21 cellular contexts compared by ENCODE assay signal in the genomic region with DNA sequence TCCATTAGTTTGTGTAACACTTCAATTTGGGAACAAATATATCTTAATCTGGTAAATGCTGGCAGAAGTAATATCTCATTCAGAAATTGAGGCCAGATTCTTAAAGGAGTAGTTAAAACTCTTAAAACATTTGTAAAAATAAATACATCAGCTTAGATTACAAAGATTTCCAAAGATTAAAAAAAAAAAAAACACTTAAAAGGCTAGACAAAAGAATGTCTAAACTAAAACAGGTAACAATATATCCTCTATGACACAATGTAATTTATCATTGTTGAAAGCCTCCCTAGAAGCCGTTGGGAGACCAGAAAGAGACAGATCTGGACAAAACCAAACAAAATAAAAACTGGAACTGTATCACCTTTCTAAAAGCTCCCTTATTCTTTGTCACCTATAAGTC. TPM values are rescaled to one million over a fixed set of nuclear protein-coding genes. Genes with fewer than 3 reads are reported as not detected.
DNase-seq lines count a peak whose midpoint lies in the region; ATAC-seq, FAIRE-seq and TF ChIP-seq lines count a peak whose summit lies in the region.
"Had no signal": no experiment of that assay in that cellular context is flagged by ENCODE, and none has a peak within 500 bp of the region (broad histone marks: within the 10 kb centered on the region; RNA-seq: fewer than 3 reads in every experiment).

No MANE protein-coding gene starts in this region.

- H2BK5ac ChIP-seq in IMR-90 (ENCODE audit: low read depth, low read length, poor library complexity, severe bottlenecking): peak overlapping the region; percentile 7

- no peak for TF ChIP-seq POLR2A in IMR-90 (IDR thresholded peaks at IDR 0.05; ENCODE audit: low read depth, low read length)
- no peak for TF ChIP-seq POLR2A in GM12892 (IDR thresholded peaks at IDR 0.05; ENCODE audit: low read depth, low read length)

- in situ Hi-C loops in IMR-90 (cut with MboI; ENCODE audit: low sequenced_read_pairs): loop anchor here (25.0 kb wide), 1 partner anchor 287 kb away; the partner anchor contains the start of gene UBTF

- peaks cover 0 to 56% of the 10 kb centered on the region in 2 experiments; a peak in 3 of 4 replicates for H3K79me1 ChIP-seq in IMR-90 (ENCODE audit: low read depth in 1 of 2, low read length in 2 of 2)

- FAIRE-seq in GM12892 (lab: Jason Lieb, UNC): no peak

- no peak overlapping the region for H2BK20ac ChIP-seq in IMR-90 (ENCODE audit: low read depth, low read length)

- POLR2A ChIA-PET in CD8-positive, alpha-beta memory T cell (lab: Charles Lee): interaction anchor here (0.6 kb wide), 3 partner anchors 37 to 83 kb away, joined by 3 to 5 read pairs (median 3); no protein-coding TSS in a partner anchor
- POLR2A ChIA-PET in IMR-90 (lab: Charles Lee; ENCODE audit: unreplicated experiment): interaction anchor here (0.6 kb wide), 1 partner anchor 561 kb away, joined by 12 read pairs; no protein-coding TSS in a partner anchor

- H3K23ac ChIP-seq in IMR-90 (ENCODE audit: low read depth, low read length): no peak overlapping the region

- intact Hi-C loops in IMR-90 (cut with micrococcal nuclease): loop anchor here (5.0 to 10.0 kb wide), 2 partner anchors 52 to 285 kb away; partner anchors contain the start of gene UBTF
- intact Hi-C loops in CD14-positive monocyte (cut with micrococcal nuclease): loop anchor here in 1 of 2 donors (5.0 kb wide), 3 partner anchors 297 to 432 kb away; partner anchors contain the start of genes LSM12 and TMUB2

- CTCF ChIA-PET in CD8-positive, alpha-beta memory T cell (lab: Charles Lee): no interaction called here
- CTCF ChIA-PET in IMR-90 (lab: Yijun Ruan, JAX): interaction anchor here (1.1 kb wide), 1 partner anchor 9 kb away, joined by 3 read pairs; no protein-coding TSS in a partner anchor

- TF ChIP-seq RAD21 in IMR-90 (IDR thresholded peaks at IDR 0.05; ENCODE audit: low read length) (no peak), neural cell (conservative IDR thresholded peaks at IDR 0.05) (no peak)

- peaks cover 0 to 24% (median 2%) of the 10 kb centered on the region in 3 donors for H3K36me3 Mint-ChIP-seq in CD8-positive, alpha-beta memory T cell
- H3K36me3 Mint-ChIP-seq in brain (peaks cover 14% of the 10 kb centered on the region), CD14-positive monocyte (peaks cover 7 to 9% of the 10 kb centered on the region in 2 donors)

- H3K27me3 Mint-ChIP-seq in CD8-positive, alpha-beta memory T cell: peaks cover 0 to 2% of the 10 kb centered on the region in 2 donors
- peaks cover 5% of the 10 kb centered on the region for H3K27me3 Mint-ChIP-seq in brain
- H3K27me3 Mint-ChIP-seq in CD14-positive monocyte (ENCODE audit: low read depth in 3 of 3): no peaks in the 10 kb centered on the region
- H3K27me3 Mint-ChIP-seq: activated naive CD8-positive, alpha-beta T cell treated with anti-CD3 and anti-CD28 coated beads, Interleukin-2, amount 50 U/mL, for 24 hours; central memory CD8-positive, alpha-beta T cell had no signal

- H3K27ac Mint-ChIP-seq in CD8-positive, alpha-beta memory T cell: peak overlapping the region in 4 of 8 donors; percentile 18 to 81 (median 26)
- H3K27ac Mint-ChIP-seq in brain: peak overlapping the region in 2 of 5 experiments; percentile 18 to 71
- H3K27ac Mint-ChIP-seq in CD14-positive monocyte: no peak overlapping the region
- H3K27ac Mint-ChIP-seq: activated naive CD8-positive, alpha-beta T cell treated with anti-CD3 and anti-CD28 coated beads, Interleukin-2, amount 50 U/mL, for 24 hours had no signal

- no peak overlapping the region for H3K4ac ChIP-seq in IMR-90 (ENCODE audit: low read depth, low read length)

- TF ChIP-seq CTCF in IMR-90 (conservative IDR thresholded peaks at IDR 0.05; ENCODE audit: low read depth, low read length): no peak
- no peak for TF ChIP-seq CTCF in brain (conservative IDR thresholded peaks at IDR 0.05)
- no peak for TF ChIP-seq CTCF in neural cell (IDR thresholded peaks at IDR 0.05; ENCODE audit: poor library complexity, severe bottlenecking)
- no peak for TF ChIP-seq CTCF in CD14-positive monocyte (IDR thresholded peaks at IDR 0.05)

- dilution Hi-C loops in IMR-90 (cut with HindIII; ENCODE audit: low sequenced_read_pairs, unreplicated experiment): no loop called here

- H4K20me1 ChIP-seq in IMR-90 (ENCODE audit: insufficient read depth, low read length) (peaks cover 63% of the 10 kb centered on the region), neural cell (ENCODE audit: insufficient read depth) (peaks cover 9% of the 10 kb centered on the region)

- no peak overlapping the region for H4K5ac ChIP-seq in IMR-90 (ENCODE audit: low read depth, low read length)

- no peak overlapping the region for H4K8ac ChIP-seq in IMR-90 (ENCODE audit: low read depth in 2 of 2, low read length in 2 of 2)

- no peak overlapping the region for H2BK15ac ChIP-seq in IMR-90 (ENCODE audit: low read depth, low read length)

- no peak overlapping the region for H2AK9ac ChIP-seq in IMR-90 (replicated peaks; ENCODE audit: low read depth, low read length, poor library complexity)

- no peaks in the 10 kb centered on the region for H3K9me2 ChIP-seq in neural cell (ENCODE audit: insufficient read depth, low read length)

- H2AK5ac ChIP-seq in IMR-90 (ENCODE audit: low read depth, low read length): no peak overlapping the region

- peak overlapping the region in 5 of 7 donors; percentile 13 to 66 (median 35) for H3K4me3 Mint-ChIP-seq in CD8-positive, alpha-beta memory T cell
- peak overlapping the region; percentile 93 to 100 (median 97) for H3K4me3 Mint-ChIP-seq in brain
- no peak overlapping the region for H3K4me3 Mint-ChIP-seq in CD14-positive monocyte

- no peak overlapping the region for H3K56ac ChIP-seq in IMR-90 (ENCODE audit: extremely low read depth, insufficient read depth, low read length)

- H3K4me1 Mint-ChIP-seq in CD8-positive, alpha-beta memory T cell: peaks cover 67 to 82% (median 81%) of the 10 kb centered on the region in 3 donors
- H3K4me1 Mint-ChIP-seq in brain: peaks cover 61% of the 10 kb centered on the region
- peaks cover 42% of the 10 kb centered on the region for H3K4me1 Mint-ChIP-seq in CD14-positive monocyte

- H3K79me2 ChIP-seq in neural cell (replicated peaks; ENCODE audit: insufficient read depth, low read length): peaks cover 78% of the 10 kb centered on the region

- no peaks in the 10 kb centered on the region for H3K9me3 Mint-ChIP-seq in CD8-positive, alpha-beta memory T cell
- H3K9me3 Mint-ChIP-seq in brain (no peaks in the 10 kb centered on the region), CD14-positive monocyte (no peaks in the 10 kb centered on the region)
- H3K9me3 Mint-ChIP-seq: activated naive CD8-positive, alpha-beta T cell treated with anti-CD3 and anti-CD28 coated beads, Interleukin-2, amount 50 U/mL, for 24 hours; central memory CD8-positive, alpha-beta T cell had no signal

- no peaks in the 10 kb centered on the region for H3K27me3 ChIP-seq in CD8-positive, alpha-beta memory T cell (ENCODE audit: insufficient read depth, low read length, poor library complexity, severe bottlenecking)
- H3K27me3 ChIP-seq in IMR-90 (ENCODE audit: control insufficient read depth, insufficient read depth, low read length) (no peaks in the 10 kb centered on the region), neural cell (ENCODE audit: insufficient read depth, low read depth, low read length) (no peaks in the 10 kb centered on the region)
- H3K27me3 ChIP-seq: Peyer's patch had no signal

- H3K9me1 ChIP-seq in IMR-90 (ENCODE audit: insufficient read depth, low read length): peaks cover 5% of the 10 kb centered on the region; the same call in 1 of the 2 replicates

- peaks cover 10% of the 10 kb centered on the region for H3F3A ChIP-seq in neural cell (ENCODE audit: insufficient read depth, low read length, poor library complexity, severe bottlenecking)

- H3K36me3 ChIP-seq in CD8-positive, alpha-beta memory T cell (ENCODE audit: insufficient read depth, low read length): no peaks in the 10 kb centered on the region
- no peaks in the 10 kb centered on the region for H3K36me3 ChIP-seq in IMR-90 (ENCODE audit: control insufficient read depth, insufficient read depth, low read length)
- H3K36me3 ChIP-seq in neural cell (ENCODE audit: insufficient read depth, low read length): no peaks in the 10 kb centered on the region
- H3K36me3 ChIP-seq: Peyer's patch had no signal

- no peak for DNase-seq in CD8-positive, alpha-beta memory T cell
- DNase-seq in IMR-90 (no peak), KG1 (lab: John Stamatoyannopoulos, UW) (no peak), GM12892 (ENCODE audit: insufficient read length) (no peak), CD14-positive monocyte (ENCODE audit: low spot score) (no peak), SHP77 (lab: John Stamatoyannopoulos, UW) (no peak)
- DNase-seq: activated CD4-positive, CD25-positive, alpha-beta regulatory T cell treated with anti-CD3 and anti-CD28 coated beads, Interleukin-2, amount 50 U/mL, for 72 hours; activated naive CD8-positive, alpha-beta T cell treated with anti-CD3 and anti-CD28 coated beads, Interleukin-2, amount 50 U/mL, for 24 hours; C1 segment of cervical spinal cord; glutamatergic neuron; HCEC 1CT; islet precursor cell; midbrain; NCI-H1694 treated with DMSO at 0.1 percent for 48 hours; NCI-H510A treated with DMSO at 0.1 percent for 48 hours; Peyer's patch; stimulated activated CD4-positive, alpha-beta T cell treated with anti-CD3 and anti-CD28 coated beads, Interleukin-12 subunit alpha, Interleukin-12 subunit beta, amount 100 ng/mL, for 4 hours; T-helper 1 cell had no signal

- no TSS peak for BruUV-seq in IMR-90 (replicated peaks; lab: Mats Ljungman, UMichigan)

- no peaks in the 10 kb centered on the region for H3K9me3 ChIP-seq in CD8-positive, alpha-beta memory T cell (ENCODE audit: low read length)
- no peaks in the 10 kb centered on the region for H3K9me3 ChIP-seq in IMR-90 (ENCODE audit: control insufficient read depth, insufficient read depth, low read length)
- no peaks in the 10 kb centered on the region for H3K9me3 ChIP-seq in neural cell (ENCODE audit: low read length)
- H3K9me3 ChIP-seq: Peyer's patch had no signal

- no peak overlapping the region for H3K18ac ChIP-seq in IMR-90 (ENCODE audit: low read depth, low read length)

- H2BK120ac ChIP-seq in IMR-90 (ENCODE audit: low read depth, low read length): no peak overlapping the region

- peaks cover 60% of the 10 kb centered on the region for H3K4me1 ChIP-seq in CD8-positive, alpha-beta memory T cell (ENCODE audit: insufficient read depth, low read length)
- H3K4me1 ChIP-seq in IMR-90 (ENCODE audit: control insufficient read depth, insufficient read depth, low read length): peaks cover 2% of the 10 kb centered on the region; the same call in 1 of the 2 replicates

- no peak for ATAC-seq in IMR-90 (ENCODE audit: low read depth)
- ATAC-seq: activated naive CD8-positive, alpha-beta T cell treated with anti-CD3 and anti-CD28 coated beads, Interleukin-2, amount 50 U/mL, for 24 hours had no signal

- no peak overlapping the region for H3K14ac ChIP-seq in IMR-90 (replicated peaks; ENCODE audit: low read depth, low read length)

- no peak overlapping the region for H3K27ac ChIP-seq in CD8-positive, alpha-beta memory T cell (ENCODE audit: low read depth, low read length)
- H3K27ac ChIP-seq in IMR-90 (ENCODE audit: insufficient read depth, low read length) (no peak overlapping the region), neural cell (ENCODE audit: low read length) (no peak overlapping the region)
- H3K27ac ChIP-seq: Peyer's patch had no signal

- H2AFZ ChIP-seq in IMR-90 (replicated peaks; ENCODE audit: low read length, poor library complexity) (no peak overlapping the region), neural cell (ENCODE audit: low read depth, low read length) (no peak overlapping the region)

- H3K4me3 ChIP-seq in CD8-positive, alpha-beta memory T cell (ENCODE audit: low read length): no peak overlapping the region
- H3K4me3 ChIP-seq in IMR-90 (ENCODE audit: insufficient read depth, low read depth, low read length): no peak overlapping the region
- H3K4me3 ChIP-seq in neural cell (ENCODE audit: low read length): peak overlapping the region; percentile 97
- H3K4me3 ChIP-seq: Peyer's patch had no signal

- WGBS in IMR-90 (ENCODE audit: extremely low coverage in 2 of 2, insufficient read length in 1 of 2), 2 experiments: no CpG with 5 or more reads among the region's 1 CpG

- H3K9ac ChIP-seq in IMR-90 (ENCODE audit: low read depth, low read length) (no peak overlapping the region), neural cell (ENCODE audit: low read length) (no peak overlapping the region)

- TF ChIP-seq EP300 in neural cell (conservative IDR thresholded peaks at IDR 0.05; ENCODE audit: poor library complexity, severe bottlenecking): no peak

- peak overlapping the region; percentile 29; the same call in 1 of the 2 replicates for H3K4me2 ChIP-seq in IMR-90 (ENCODE audit: low read depth, low read length)
- H3K4me2 ChIP-seq in neural cell (ENCODE audit: low read length): peak overlapping the region; percentile 49

- no peak overlapping the region for H4K91ac ChIP-seq in IMR-90 (ENCODE audit: insufficient read depth, low read depth, low read length)

RNA-seq across cellular contexts. Expression of gene GPATCH8, which starts 3.5 kb away (rescaled TPM):
- total RNA-seq in CD8-positive, alpha-beta memory T cell: 10 to 100 TPM; 41.6 to 43.3 TPM
- polyA plus RNA-seq in CD8-positive, alpha-beta memory T cell: 73.3 TPM
- 8.8 and 13.3 TPM in 2 replicates for total RNA-seq in IMR-90 (2012; rRNA removed)
- polyA plus RNA-seq in IMR-90 (2012; rRNA removed) (13.2 and 13.4 TPM in 2 replicates), brain (ENCODE audit: insufficient read depth, low read depth, low replicate concordance) (21.4 TPM), neural cell (18.5 and 24.5 TPM in 2 replicates), CD14-positive monocyte (10 to 100 TPM in 1 of 2 donors, 1 to 10 TPM in 1; 8.8 to 15.9 TPM)
- 4.0 and 6.5 TPM in 2 replicates for polyA plus RNA-seq in IMR-90 (2012; cell fraction: cytosol; rRNA removed)
- polyA plus RNA-seq in IMR-90 (2012; cell fraction: nucleus; rRNA removed; ENCODE audit: low replicate concordance): 23.4 and 34.8 TPM in 2 replicates
- 60.1 and 82.9 TPM in 2 replicates for polyA minus RNA-seq in neural cell
- polyA plus RNA-seq in GM12892 (2012; ENCODE audit: missing spikeins): 19.3 TPM

RNA-seq across cellular contexts. Expression of gene FZD2, which starts 57.6 kb away (rescaled TPM):
- under 1 TPM in 1 of 2 experiments, not detected in 1; 0.11 TPM for total RNA-seq in CD8-positive, alpha-beta memory T cell
- polyA plus RNA-seq in CD8-positive, alpha-beta memory T cell: not detected
- total RNA-seq in IMR-90 (2012; rRNA removed): 21.3 and 22.8 TPM in 2 replicates
- polyA plus RNA-seq in IMR-90 (2012; rRNA removed) (130 and 133 TPM in 2 replicates), brain (ENCODE audit: insufficient read depth, low read depth, low replicate concordance) (6.1 TPM), neural cell (2.5 and 3.0 TPM in 2 replicates), CD14-positive monocyte (1 to 10 TPM; 6.2 to 7.2 TPM)
- polyA plus RNA-seq in IMR-90 (2012; cell fraction: cytosol; rRNA removed): 46.5 and 172 TPM in 2 replicates
- polyA plus RNA-seq in IMR-90 (2012; cell fraction: nucleus; rRNA removed; ENCODE audit: low replicate concordance): 28.2 and 69.3 TPM in 2 replicates
- polyA minus RNA-seq in neural cell: 2.3 and 2.7 TPM in 2 replicates
- 0.19 TPM for polyA plus RNA-seq in GM12892 (2012; ENCODE audit: missing spikeins)

Comparison
In these comparisons a context has a peak if more than half of its experiments do, and no peak if none do; other contexts are left out.
1. H3K4me3 Mint-ChIP-seq: peak in CD8-positive, alpha-beta memory T cell (5 of 7) and brain (5 of 5); none in CD14-positive monocyte (0 of 2).